ENCODE assay signal across 17 cellular contexts in the genomic region with DNA sequence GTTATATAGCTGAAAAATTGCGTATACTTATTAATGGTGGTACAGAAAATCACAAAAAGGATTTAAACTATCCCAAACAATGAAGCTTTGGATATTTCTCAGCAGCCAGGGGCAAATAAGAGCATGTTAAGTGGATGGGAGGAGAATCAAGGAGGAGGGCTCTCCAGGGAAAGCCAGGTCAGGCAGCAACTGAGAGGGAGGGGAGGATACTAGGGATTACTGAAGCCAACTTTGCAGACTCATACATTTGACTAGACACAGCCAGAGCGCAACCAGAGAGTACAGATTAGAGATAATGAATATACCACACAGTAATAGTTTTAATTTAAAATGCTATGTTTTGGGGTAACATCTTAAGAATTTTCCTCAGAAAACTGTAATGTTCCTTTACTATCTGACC.
DNase-seq lines count a peak whose midpoint lies in the region; ATAC-seq lines count a peak whose summit lies in the region.
"Had no signal": no experiment of that assay in that cellular context is flagged by ENCODE, and none has a peak within 500 bp of the region (broad histone marks: within the 10 kb centered on the region; RNA-seq: fewer than 3 reads in every experiment).

No MANE protein-coding gene starts in this region.

- H3K9me3 ChIP-seq in skeletal muscle tissue (ENCODE audit: control insufficient read depth in 3 of 3, low read length in 3 of 3) = peaks cover 0 to 4% (median 0%) of the 10 kb centered on the region in 3 donors
- H3K9me3 ChIP-seq: BLaER1 had no signal

- H3K27ac ChIP-seq in skeletal muscle tissue (ENCODE audit: low read depth, low read length) = peak overlapping the region; percentile 89
- H3K27ac ChIP-seq: BLaER1 had no signal

- peak; percentile 67 for ATAC-seq in Right ventricle myocardium inferior
- ATAC-seq in left cardiac atrium = peak; percentile 68 to 83
- ATAC-seq: GM12878, HCT116, HepG2 had no signal

- no peaks in the 10 kb centered on the region for H3K27me3 ChIP-seq in skeletal muscle tissue (ENCODE audit: control insufficient read depth in 3 of 3, insufficient read depth in 3 of 3, low read length in 3 of 3)
- H3K27me3 ChIP-seq: BLaER1 had no signal

- intact Hi-C loops in Right ventricle myocardium inferior (cut with DNase I) (loop anchor here (5.0 kb wide), 1 partner anchor 64 kb away; no protein-coding TSS in a partner anchor), cardiac septum (cut with DNase I) (loop anchor here (5.0 kb wide), 1 partner anchor 64 kb away; no protein-coding TSS in a partner anchor), left cardiac atrium (cut with DNase I) (no loop called here)

- H3K4me3 ChIP-seq in skeletal muscle tissue (ENCODE audit: low read length in 3 of 3) = no peak overlapping the region
- H3K4me3 ChIP-seq: BLaER1, GM12878 had no signal

- no peak overlapping the region for H3K9ac ChIP-seq in skeletal muscle tissue (ENCODE audit: low read depth in 1 of 3, low read length in 3 of 3)
- H3K9ac ChIP-seq: BLaER1 had no signal

- H3K36me3 ChIP-seq in skeletal muscle tissue (ENCODE audit: control insufficient read depth in 3 of 3, insufficient read depth in 3 of 3, low read length in 3 of 3) = no peaks in the 10 kb centered on the region
- H3K36me3 ChIP-seq: BLaER1 had no signal

- DNase-seq in Right ventricle myocardium inferior (ENCODE audit: missing footprints) = no peak
- DNase-seq in cardiac septum (ENCODE audit: low spot score) = no peak
- no peak for DNase-seq in left cardiac atrium
- peak; percentile 7 for DNase-seq in iPS-NIHi7 (ENCODE audit: extremely low spot score)
- no peak for DNase-seq in activated effector memory CD4-positive, alpha-beta T cell treated with Interleukin-2 at 50 U/mL for 16 hours
- no peak for DNase-seq in NCI-H128 (lab: John Stamatoyannopoulos, UW; ENCODE audit: unreplicated experiment)
- no peak for DNase-seq in NCI-H774 (lab: John Stamatoyannopoulos, UW)
- DNase-seq: 8988T; AML-193; Calu3; CD4-positive, CD25-positive, alpha-beta regulatory T cell; DMS 273 treated with DMSO at 0.1 percent for 48 hours had no signal

- H3K4me1 ChIP-seq in skeletal muscle tissue (ENCODE audit: control insufficient read depth in 3 of 3, insufficient read depth in 3 of 3, low read length in 3 of 3) = peaks cover 0 to 13% (median 8%) of the 10 kb centered on the region in 3 donors

Comparison
In these comparisons a context has a peak if more than half of its experiments do, and no peak if none do; other contexts are left out.
1. intact Hi-C loops: an anchor here in Right ventricle myocardium inferior (5.0 kb wide) and cardiac septum (5.0 kb wide); none called in left cardiac atrium.